1 cellular context compared by ENCODE assay signal in the genomic region with DNA sequence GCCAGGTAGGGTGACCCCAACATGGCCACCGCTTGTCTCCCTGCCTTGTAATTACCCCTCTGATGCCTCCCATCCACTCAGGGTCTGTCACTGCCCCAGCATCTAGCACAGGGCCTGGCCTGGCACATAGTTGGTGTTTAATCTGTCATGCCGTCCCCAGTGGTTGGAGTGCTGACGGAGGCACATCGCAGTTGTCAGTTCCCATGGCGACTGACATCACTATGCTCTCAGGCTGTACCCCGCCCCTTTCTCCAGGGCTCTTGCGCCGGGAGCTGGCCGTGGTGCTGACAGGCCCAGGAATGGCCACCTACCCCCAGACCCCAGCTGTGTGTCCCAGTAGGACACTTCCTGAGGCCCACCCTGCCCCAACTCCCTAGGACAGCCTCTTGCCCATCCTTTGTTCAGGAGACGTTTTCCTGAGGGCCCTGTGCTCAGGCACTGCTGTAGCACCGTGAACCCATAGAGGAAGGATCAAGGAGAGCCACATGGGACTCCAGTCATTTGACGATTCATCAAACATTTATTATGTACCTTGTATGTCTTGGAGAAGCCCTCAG.
TF ChIP-seq lines count a peak whose summit lies in the region.

No MANE protein-coding gene starts in this region.

TF ChIP-seq in HepG2, 621 proteins besides CTCF, POLR2A, EP300 and RAD21 (continued from another document and continues in another):
- TF ChIP-seq, protein P1, sequence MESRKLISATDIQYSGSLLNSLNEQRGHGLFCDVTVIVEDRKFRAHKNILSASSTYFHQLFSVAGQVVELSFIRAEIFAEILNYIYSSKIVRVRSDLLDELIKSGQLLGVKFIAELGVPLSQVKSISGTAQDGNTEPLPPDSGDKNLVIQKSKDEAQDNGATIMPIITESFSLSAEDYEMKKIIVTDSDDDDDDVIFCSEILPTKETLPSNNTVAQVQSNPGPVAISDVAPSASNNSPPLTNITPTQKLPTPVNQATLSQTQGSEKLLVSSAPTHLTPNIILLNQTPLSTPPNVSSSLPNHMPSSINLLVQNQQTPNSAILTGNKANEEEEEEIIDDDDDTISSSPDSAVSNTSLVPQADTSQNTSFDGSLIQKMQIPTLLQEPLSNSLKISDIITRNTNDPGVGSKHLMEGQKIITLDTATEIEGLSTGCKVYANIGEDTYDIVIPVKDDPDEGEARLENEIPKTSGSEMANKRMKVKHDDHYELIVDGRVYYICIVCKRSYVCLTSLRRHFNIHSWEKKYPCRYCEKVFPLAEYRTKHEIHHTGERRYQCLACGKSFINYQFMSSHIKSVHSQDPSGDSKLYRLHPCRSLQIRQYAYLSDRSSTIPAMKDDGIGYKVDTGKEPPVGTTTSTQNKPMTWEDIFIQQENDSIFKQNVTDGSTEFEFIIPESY (CRISPR knock-in tag; IDR thresholded peaks at IDR 0.05) = 0 out of 2 replicates have a peak, but pooled peaks have one; percentile 37
- TF ChIP-seq, protein P2, sequence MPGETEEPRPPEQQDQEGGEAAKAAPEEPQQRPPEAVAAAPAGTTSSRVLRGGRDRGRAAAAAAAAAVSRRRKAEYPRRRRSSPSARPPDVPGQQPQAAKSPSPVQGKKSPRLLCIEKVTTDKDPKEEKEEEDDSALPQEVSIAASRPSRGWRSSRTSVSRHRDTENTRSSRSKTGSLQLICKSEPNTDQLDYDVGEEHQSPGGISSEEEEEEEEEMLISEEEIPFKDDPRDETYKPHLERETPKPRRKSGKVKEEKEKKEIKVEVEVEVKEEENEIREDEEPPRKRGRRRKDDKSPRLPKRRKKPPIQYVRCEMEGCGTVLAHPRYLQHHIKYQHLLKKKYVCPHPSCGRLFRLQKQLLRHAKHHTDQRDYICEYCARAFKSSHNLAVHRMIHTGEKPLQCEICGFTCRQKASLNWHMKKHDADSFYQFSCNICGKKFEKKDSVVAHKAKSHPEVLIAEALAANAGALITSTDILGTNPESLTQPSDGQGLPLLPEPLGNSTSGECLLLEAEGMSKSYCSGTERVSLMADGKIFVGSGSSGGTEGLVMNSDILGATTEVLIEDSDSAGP (CRISPR knock-in tag; IDR thresholded peaks at IDR 0.05; ENCODE audit: borderline replicate concordance) = no peak
- 0 out of 2 replicates have a peak, but pooled peaks have one; percentile 25 for TF ChIP-seq SPEN (CRISPR knock-in tag; IDR thresholded peaks at IDR 0.05; ENCODE audit: low read depth)
- peak; percentile 65 for TF ChIP-seq SALL1 (CRISPR knock-in tag; IDR thresholded peaks at IDR 0.05)
- TF ChIP-seq, protein P3, sequence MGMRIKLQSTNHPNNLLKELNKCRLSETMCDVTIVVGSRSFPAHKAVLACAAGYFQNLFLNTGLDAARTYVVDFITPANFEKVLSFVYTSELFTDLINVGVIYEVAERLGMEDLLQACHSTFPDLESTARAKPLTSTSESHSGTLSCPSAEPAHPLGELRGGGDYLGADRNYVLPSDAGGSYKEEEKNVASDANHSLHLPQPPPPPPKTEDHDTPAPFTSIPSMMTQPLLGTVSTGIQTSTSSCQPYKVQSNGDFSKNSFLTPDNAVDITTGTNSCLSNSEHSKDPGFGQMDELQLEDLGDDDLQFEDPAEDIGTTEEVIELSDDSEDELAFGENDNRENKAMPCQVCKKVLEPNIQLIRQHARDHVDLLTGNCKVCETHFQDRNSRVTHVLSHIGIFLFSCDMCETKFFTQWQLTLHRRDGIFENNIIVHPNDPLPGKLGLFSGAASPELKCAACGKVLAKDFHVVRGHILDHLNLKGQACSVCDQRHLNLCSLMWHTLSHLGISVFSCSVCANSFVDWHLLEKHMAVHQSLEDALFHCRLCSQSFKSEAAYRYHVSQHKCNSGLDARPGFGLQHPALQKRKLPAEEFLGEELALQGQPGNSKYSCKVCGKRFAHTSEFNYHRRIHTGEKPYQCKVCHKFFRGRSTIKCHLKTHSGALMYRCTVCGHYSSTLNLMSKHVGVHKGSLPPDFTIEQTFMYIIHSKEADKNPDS (CRISPR knock-in tag; IDR thresholded peaks at IDR 0.05) = no peak
- 0 out of 2 replicates have a peak, but pooled peaks have one; percentile 23 for TF ChIP-seq SP5 (CRISPR knock-in tag; IDR thresholded peaks at IDR 0.05; ENCODE audit: borderline replicate concordance, low read depth)
- TF ChIP-seq, protein P4, sequence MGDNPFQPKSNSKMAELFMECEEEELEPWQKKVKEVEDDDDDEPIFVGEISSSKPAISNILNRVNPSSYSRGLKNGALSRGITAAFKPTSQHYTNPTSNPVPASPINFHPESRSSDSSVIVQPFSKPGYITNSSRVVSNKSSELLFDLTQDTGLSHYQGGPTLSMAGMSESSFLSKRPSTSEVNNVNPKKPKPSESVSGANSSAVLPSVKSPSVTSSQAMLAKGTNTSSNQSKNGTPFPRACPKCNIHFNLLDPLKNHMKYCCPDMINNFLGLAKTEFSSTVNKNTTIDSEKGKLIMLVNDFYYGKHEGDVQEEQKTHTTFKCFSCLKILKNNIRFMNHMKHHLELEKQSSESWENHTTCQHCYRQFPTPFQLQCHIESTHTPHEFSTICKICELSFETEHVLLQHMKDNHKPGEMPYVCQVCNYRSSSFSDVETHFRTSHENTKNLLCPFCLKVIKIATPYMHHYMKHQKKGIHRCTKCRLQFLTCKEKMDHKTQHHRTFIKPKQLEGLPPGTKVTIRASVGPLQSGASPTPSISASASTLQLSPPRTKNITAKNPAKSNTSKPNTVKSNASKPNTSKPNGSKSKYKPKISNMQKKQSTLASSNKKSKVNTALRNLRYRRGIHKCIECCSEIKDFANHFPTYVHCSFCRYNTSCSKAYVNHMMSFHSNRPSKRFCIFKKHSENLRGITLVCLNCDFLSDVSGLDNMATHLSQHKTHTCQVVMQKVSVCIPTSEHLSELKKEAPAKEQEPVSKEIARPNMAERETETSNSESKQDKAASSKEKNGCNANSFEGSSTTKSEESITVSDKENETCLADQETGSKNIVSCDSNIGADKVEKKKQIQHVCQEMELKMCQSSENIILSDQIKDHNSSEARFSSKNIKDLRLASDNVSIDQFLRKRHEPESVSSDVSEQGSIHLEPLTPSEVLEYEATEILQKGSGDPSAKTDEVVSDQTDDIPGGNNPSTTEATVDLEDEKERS (CRISPR knock-in tag; IDR thresholded peaks at IDR 0.05) = 0 out of 2 replicates have a peak, but pooled peaks have one; percentile 27
- TF ChIP-seq HOXA3 (CRISPR knock-in tag; IDR thresholded peaks at IDR 0.05) = peak; percentile 73
- TF ChIP-seq RFX3 (CRISPR knock-in tag; IDR thresholded peaks at IDR 0.05) = peak; percentile 47; the same call in 1 of the 2 replicates
- no peak for TF ChIP-seq ZNF678 (CRISPR knock-in tag; IDR thresholded peaks at IDR 0.05)
- TF ChIP-seq, protein P5, sequence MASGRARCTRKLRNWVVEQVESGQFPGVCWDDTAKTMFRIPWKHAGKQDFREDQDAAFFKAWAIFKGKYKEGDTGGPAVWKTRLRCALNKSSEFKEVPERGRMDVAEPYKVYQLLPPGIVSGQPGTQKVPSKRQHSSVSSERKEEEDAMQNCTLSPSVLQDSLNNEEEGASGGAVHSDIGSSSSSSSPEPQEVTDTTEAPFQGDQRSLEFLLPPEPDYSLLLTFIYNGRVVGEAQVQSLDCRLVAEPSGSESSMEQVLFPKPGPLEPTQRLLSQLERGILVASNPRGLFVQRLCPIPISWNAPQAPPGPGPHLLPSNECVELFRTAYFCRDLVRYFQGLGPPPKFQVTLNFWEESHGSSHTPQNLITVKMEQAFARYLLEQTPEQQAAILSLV (CRISPR knock-in tag; IDR thresholded peaks at IDR 0.05; ENCODE audit: borderline replicate concordance) = peak; percentile 63; the same call in 1 of the 2 replicates
- TF ChIP-seq RFX1 (IDR thresholded peaks at IDR 0.05) = peak; percentile 54; the same call in 1 of the 2 replicates
- TF ChIP-seq YY1 (IDR thresholded peaks at IDR 0.05; ENCODE audit: insufficient read depth, insufficient replicate concordance, low read depth, low read length) = no peak
- TF ChIP-seq, protein P6, sequence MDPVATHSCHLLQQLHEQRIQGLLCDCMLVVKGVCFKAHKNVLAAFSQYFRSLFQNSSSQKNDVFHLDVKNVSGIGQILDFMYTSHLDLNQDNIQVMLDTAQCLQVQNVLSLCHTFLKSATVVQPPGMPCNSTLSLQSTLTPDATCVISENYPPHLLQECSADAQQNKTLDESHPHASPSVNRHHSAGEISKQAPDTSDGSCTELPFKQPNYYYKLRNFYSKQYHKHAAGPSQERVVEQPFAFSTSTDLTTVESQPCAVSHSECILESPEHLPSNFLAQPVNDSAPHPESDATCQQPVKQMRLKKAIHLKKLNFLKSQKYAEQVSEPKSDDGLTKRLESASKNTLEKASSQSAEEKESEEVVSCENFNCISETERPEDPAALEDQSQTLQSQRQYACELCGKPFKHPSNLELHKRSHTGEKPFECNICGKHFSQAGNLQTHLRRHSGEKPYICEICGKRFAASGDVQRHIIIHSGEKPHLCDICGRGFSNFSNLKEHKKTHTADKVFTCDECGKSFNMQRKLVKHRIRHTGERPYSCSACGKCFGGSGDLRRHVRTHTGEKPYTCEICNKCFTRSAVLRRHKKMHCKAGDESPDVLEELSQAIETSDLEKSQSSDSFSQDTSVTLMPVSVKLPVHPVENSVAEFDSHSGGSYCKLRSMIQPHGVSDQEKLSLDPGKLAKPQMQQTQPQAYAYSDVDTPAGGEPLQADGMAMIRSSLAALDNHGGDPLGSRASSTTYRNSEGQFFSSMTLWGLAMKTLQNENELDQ (CRISPR knock-in tag; IDR thresholded peaks at IDR 0.05; ENCODE audit: borderline replicate concordance) = no peak
- TF ChIP-seq ZSCAN30 (CRISPR knock-in tag; IDR thresholded peaks at IDR 0.05) = 0 out of 2 replicates have a peak, but pooled peaks have one; percentile 47
- no peak for TF ChIP-seq NFKB2 (CRISPR knock-in tag; IDR thresholded peaks at IDR 0.05; ENCODE audit: borderline replicate concordance)
- no peak for TF ChIP-seq MEIS2 (CRISPR knock-in tag; IDR thresholded peaks at IDR 0.05)
- TF ChIP-seq, protein P7, sequence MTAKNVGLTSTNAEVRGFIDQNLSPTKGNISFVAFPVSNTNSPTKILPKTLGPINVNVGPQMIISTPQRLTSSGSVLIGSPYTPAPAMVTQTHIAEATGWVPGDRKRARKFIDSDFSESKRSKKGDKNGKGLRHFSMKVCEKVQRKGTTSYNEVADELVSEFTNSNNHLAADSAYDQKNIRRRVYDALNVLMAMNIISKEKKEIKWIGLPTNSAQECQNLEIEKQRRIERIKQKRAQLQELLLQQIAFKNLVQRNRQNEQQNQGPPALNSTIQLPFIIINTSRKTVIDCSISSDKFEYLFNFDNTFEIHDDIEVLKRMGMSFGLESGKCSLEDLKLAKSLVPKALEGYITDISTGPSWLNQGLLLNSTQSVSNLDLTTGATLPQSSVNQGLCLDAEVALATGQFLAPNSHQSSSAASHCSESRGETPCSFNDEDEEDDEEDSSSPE (CRISPR knock-in tag; IDR thresholded peaks at IDR 0.05) = no peak
- TF ChIP-seq ZNF891 (CRISPR knock-in tag; IDR thresholded peaks at IDR 0.05) = peak; percentile 64
- TF ChIP-seq KLF16 (CRISPR knock-in tag; IDR thresholded peaks at IDR 0.05) = 0 out of 4 replicates have a peak, but pooled peaks of 1 of the 2 experiments have one; percentile 33
- TF ChIP-seq, protein P8, sequence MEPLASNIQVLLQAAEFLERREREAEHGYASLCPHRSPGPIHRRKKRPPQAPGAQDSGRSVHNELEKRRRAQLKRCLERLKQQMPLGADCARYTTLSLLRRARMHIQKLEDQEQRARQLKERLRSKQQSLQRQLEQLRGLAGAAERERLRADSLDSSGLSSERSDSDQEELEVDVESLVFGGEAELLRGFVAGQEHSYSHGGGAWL (CRISPR knock-in tag; IDR thresholded peaks at IDR 0.05) = peak; percentile 50; the same call in 1 of the 2 replicates
- TF ChIP-seq KLF15 (CRISPR knock-in tag; IDR thresholded peaks at IDR 0.05; ENCODE audit: borderline replicate concordance) = 0 out of 2 replicates have a peak, but pooled peaks have one; percentile 15
- TF ChIP-seq SNAI1 (CRISPR knock-in tag; IDR thresholded peaks at IDR 0.05; ENCODE audit: borderline replicate concordance) = peak; percentile 40; the same call in 1 of the 2 replicates
- TF ChIP-seq ZNF605 (CRISPR knock-in tag; IDR thresholded peaks at IDR 0.05) = 0 out of 2 replicates have a peak, but pooled peaks have one; percentile 47
- TF ChIP-seq ZNF878 (CRISPR knock-in tag; IDR thresholded peaks at IDR 0.05) = peak; percentile 42; the same call in 1 of the 2 replicates
- TF ChIP-seq, protein P9, sequence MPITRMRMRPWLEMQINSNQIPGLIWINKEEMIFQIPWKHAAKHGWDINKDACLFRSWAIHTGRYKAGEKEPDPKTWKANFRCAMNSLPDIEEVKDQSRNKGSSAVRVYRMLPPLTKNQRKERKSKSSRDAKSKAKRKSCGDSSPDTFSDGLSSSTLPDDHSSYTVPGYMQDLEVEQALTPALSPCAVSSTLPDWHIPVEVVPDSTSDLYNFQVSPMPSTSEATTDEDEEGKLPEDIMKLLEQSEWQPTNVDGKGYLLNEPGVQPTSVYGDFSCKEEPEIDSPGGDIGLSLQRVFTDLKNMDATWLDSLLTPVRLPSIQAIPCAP (CRISPR knock-in tag; IDR thresholded peaks at IDR 0.05; ENCODE audit: low read depth) = peak; percentile 37; the same call in 1 of the 2 replicates
- TF ChIP-seq, protein P10, sequence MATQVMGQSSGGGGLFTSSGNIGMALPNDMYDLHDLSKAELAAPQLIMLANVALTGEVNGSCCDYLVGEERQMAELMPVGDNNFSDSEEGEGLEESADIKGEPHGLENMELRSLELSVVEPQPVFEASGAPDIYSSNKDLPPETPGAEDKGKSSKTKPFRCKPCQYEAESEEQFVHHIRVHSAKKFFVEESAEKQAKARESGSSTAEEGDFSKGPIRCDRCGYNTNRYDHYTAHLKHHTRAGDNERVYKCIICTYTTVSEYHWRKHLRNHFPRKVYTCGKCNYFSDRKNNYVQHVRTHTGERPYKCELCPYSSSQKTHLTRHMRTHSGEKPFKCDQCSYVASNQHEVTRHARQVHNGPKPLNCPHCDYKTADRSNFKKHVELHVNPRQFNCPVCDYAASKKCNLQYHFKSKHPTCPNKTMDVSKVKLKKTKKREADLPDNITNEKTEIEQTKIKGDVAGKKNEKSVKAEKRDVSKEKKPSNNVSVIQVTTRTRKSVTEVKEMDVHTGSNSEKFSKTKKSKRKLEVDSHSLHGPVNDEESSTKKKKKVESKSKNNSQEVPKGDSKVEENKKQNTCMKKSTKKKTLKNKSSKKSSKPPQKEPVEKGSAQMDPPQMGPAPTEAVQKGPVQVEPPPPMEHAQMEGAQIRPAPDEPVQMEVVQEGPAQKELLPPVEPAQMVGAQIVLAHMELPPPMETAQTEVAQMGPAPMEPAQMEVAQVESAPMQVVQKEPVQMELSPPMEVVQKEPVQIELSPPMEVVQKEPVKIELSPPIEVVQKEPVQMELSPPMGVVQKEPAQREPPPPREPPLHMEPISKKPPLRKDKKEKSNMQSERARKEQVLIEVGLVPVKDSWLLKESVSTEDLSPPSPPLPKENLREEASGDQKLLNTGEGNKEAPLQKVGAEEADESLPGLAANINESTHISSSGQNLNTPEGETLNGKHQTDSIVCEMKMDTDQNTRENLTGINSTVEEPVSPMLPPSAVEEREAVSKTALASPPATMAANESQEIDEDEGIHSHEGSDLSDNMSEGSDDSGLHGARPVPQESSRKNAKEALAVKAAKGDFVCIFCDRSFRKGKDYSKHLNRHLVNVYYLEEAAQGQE (IDR thresholded peaks at IDR 0.05; ENCODE audit: borderline replicate concordance in 1 of 2, low read depth in 1 of 2, low read length in 2 of 2) = peak; percentile 97 to 98
- peak; percentile 7; the same call in 1 of the 2 replicates for TF ChIP-seq GFI1 (CRISPR knock-in tag; IDR thresholded peaks at IDR 0.05; ENCODE audit: borderline replicate concordance)
- TF ChIP-seq ZMYM4 (CRISPR knock-in tag; IDR thresholded peaks at IDR 0.05) = no peak
- 0 out of 2 replicates have a peak, but pooled peaks have one; percentile 40 for TF ChIP-seq EEA1 (CRISPR knock-in tag; IDR thresholded peaks at IDR 0.05; ENCODE audit: borderline replicate concordance)
- peak; percentile 76 for TF ChIP-seq ZBTB38 (CRISPR knock-in tag; IDR thresholded peaks at IDR 0.05)
- TF ChIP-seq ZNF230 (CRISPR knock-in tag; IDR thresholded peaks at IDR 0.05) = 0 out of 2 replicates have a peak, but pooled peaks have one; percentile 66
- TF ChIP-seq ERF (CRISPR knock-in tag; IDR thresholded peaks at IDR 0.05) = peak; percentile 47; the same call in 1 of the 2 replicates
- peak; percentile 94 for TF ChIP-seq MIER2 (CRISPR knock-in tag; IDR thresholded peaks at IDR 0.05)
